In the genomic region with DNA sequence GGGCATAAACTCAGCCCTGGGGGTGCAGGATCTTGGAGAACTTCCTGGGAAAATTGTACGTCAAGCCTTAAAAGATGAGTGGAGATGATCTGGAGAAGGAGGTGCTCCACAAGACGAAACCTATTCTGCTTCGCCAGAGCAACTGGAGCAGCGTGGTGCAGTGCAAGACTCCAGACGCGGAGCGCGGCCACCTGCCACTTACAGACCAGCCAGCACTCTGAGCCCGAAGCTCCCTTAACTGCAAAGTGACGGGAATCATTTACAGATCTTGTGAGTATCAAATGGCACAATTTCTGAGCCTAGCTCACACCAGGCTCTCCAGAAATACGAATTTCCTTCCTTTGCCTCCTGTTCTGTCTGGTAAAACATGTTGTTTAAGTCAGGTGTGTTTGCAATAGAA, we compare ENCODE assay signal across 16 cellular contexts.
"Had no signal": no experiment of that assay in that cellular context is flagged by ENCODE, and none has a peak within 500 bp of the region (broad histone marks: within the 10 kb centered on the region; RNA-seq: fewer than 3 reads in every experiment).

No MANE protein-coding gene starts in this region.

- DNase-seq: activated B cell treated with CpG ODN at 0.5 μM for 24 hours; activated CD4-positive, alpha-beta T cell treated with anti-CD3 and anti-CD28 coated beads for 48 hours; activated CD8-positive, alpha-beta T cell treated with anti-CD3 and anti-CD28 coated beads for 36 hours; activated effector memory CD4-positive, alpha-beta T cell treated with anti-CD3 and anti-CD28 coated beads, Interleukin-2, amount 50 U/mL, for 16 hours; activated T-cell treated with anti-CD3 and anti-CD28 coated beads, Interleukin-2, amount 50 U/mL, for 48 hours; hippocampal formation; left ventricle myocardium superior; mesenchymal stem cell; right lobe of liver; stimulated activated CD4-positive, alpha-beta T cell treated with anti-CD3 and anti-CD28 coated beads, Interleukin-2, amount 100 ng/mL, for 24 hours; stomach; testis; upper lobe of left lung had no signal

- H3K36me3 ChIP-seq: adrenal gland, prostate gland, right lobe of liver, stomach, upper lobe of left lung had no signal

- H3K4me3 ChIP-seq: adrenal gland, prostate gland, right lobe of liver, stomach, testis, upper lobe of left lung had no signal

- H3K9me3 ChIP-seq: adrenal gland, prostate gland, right lobe of liver, stomach, testis, upper lobe of left lung had no signal

- H3K4me1 ChIP-seq: adrenal gland, prostate gland, right lobe of liver, stomach, testis, upper lobe of left lung had no signal

- H3K27me3 ChIP-seq: adrenal gland, right lobe of liver, testis, upper lobe of left lung had no signal

- H3K27ac ChIP-seq: adrenal gland, prostate gland, right lobe of liver, stomach, testis, upper lobe of left lung had no signal

- ATAC-seq: activated CD8-positive, alpha-beta T cell treated with anti-CD3 and anti-CD28 coated beads for 36 hours; esophagus mucosa; left ventricle myocardium superior; right lobe of liver had no signal
